14 cellular contexts compared by ENCODE assay signal in the genomic region with DNA sequence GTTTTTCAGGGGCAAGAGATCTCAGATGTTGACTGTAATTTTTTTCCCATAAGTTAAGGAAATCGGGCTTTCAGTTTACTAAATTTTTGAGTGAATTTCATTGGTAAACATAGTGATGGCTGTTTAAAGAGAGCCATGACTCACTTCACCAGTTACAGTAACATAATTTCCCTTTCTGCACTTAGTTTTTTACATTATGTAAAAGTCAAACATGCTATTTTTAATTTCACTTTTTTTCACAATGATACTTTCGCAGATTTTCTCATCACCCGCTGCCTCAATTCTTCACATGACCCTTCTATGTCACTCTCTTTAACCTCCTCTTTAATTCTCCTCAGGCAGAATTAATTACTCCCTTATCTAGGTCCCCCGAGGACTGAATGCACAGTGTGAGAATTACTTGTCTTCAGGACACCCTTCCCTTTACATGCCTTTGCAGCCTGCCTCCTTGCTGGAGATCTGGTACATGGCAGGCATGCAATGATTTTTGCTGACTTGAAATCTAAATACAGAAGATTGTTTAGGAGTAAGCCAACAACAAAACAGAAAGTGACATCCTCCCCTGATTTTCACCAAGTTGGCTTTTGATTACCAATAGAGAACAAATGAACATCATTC.
DNase-seq lines count a peak whose midpoint lies in the region; ATAC-seq and TF ChIP-seq lines count a peak whose summit lies in the region.
"Had no signal": no experiment of that assay in that cellular context is flagged by ENCODE, and none has a peak within 500 bp of the region (broad histone marks: within the 10 kb centered on the region; RNA-seq: fewer than 3 reads in every experiment).

No MANE protein-coding gene starts in this region.

- H3K27me3 ChIP-seq in ACC112 (ENCODE audit: insufficient read depth, low read length) (no peaks in the 10 kb centered on the region), gastroesophageal sphincter (no peaks in the 10 kb centered on the region)

- DNase-seq in HEK293T (ENCODE audit: extremely low spot score) (peak; percentile 39), amniotic epithelial cell (ENCODE audit: low read depth) (peak; percentile 27), DMS153 treated with DMSO at 0.1 percent for 48 hours (lab: John Stamatoyannopoulos, UW; ENCODE audit: unreplicated experiment) (no peak), RPMI8226 (no peak)
- no peak for DNase-seq in activated naive CD4-positive, alpha-beta T cell treated with anti-CD3 and anti-CD28 coated beads, Interleukin-2, amount 10 ng/mL, durations not matched to agents 7 days and 5 days
- DNase-seq: activated CD4-positive, alpha-beta T cell treated with anti-CD3 and anti-CD28 coated beads, Interleukin-2, amount 50 U/mL, for 1 hour; mucosa of descending colon; NCI-H2081 treated with DMSO at 0.1 percent for 48 hours; retina; stimulated activated naive CD8-positive, alpha-beta T cell treated with anti-CD3 and anti-CD28 coated beads, Interleukin-15, amount 100 ng/mL, for 72 hours had no signal

- peaks cover 4% of the 10 kb centered on the region for H3K79me2 ChIP-seq in ACC112 (ENCODE audit: control insufficient read depth, insufficient read depth, low read length, unreplicated experiment)

- ATAC-seq in gastroesophageal sphincter (no peak), HG03280 (IDR thresholded peaks at IDR 0.05; ENCODE audit: unreplicated experiment) (no peak)
- ATAC-seq: activated T-helper 17 cell treated with anti-CD3 and anti-CD28 coated beads, Interleukin-2, amount 50 U/mL, for 72 hours; mucosa of descending colon; stimulated activated naive CD8-positive, alpha-beta T cell treated with anti-CD3 and anti-CD28 coated beads, Interleukin-15, amount 100 ng/mL, for 72 hours had no signal

- TF ChIP-seq CTCF in gastroesophageal sphincter (IDR thresholded peaks at IDR 0.05), result peak in 3 of 4 experiments; percentile 5 to 28 (median 11)

- H3K27me3 Mint-ChIP-seq in activated naive CD4-positive, alpha-beta T cell treated with anti-CD3 and anti-CD28 coated beads, Interleukin-2, amount 10 ng/mL, durations not matched to agents 7 days and 5 days, result peaks cover 16% of the 10 kb centered on the region

- peaks cover 6% of the 10 kb centered on the region for H3K4me1 Mint-ChIP-seq in activated naive CD4-positive, alpha-beta T cell treated with anti-CD3 and anti-CD28 coated beads, Interleukin-2, amount 10 ng/mL, durations not matched to agents 7 days and 5 days
- H3K4me1 Mint-ChIP-seq: activated T-helper 17 cell treated with anti-CD3 and anti-CD28 coated beads, Interleukin-2, amount 50 U/mL, for 72 hours had no signal

- WGBS in gastroesophageal sphincter (ENCODE audit: low coverage in 1 of 2), 2 donors, result 54 to 81% methylated on average over 4 of the region's 4 CpGs

- TF ChIP-seq POLR2A in gastroesophageal sphincter (IDR thresholded peaks at IDR 0.05), result no peak

- no peaks in the 10 kb centered on the region for H3K36me3 Mint-ChIP-seq in activated naive CD4-positive, alpha-beta T cell treated with anti-CD3 and anti-CD28 coated beads, Interleukin-2, amount 10 ng/mL, durations not matched to agents 7 days and 5 days

- peak overlapping the region; percentile 50 for H3K4me3 ChIP-seq in ACC112 (ENCODE audit: low read depth, low read length)
- no peak overlapping the region for H3K4me3 ChIP-seq in gastroesophageal sphincter
- H3K4me3 ChIP-seq: mucosa of descending colon had no signal

- H2AFZ ChIP-seq in ACC112 (ENCODE audit: low read length, unreplicated experiment), result no peak overlapping the region

- peak overlapping the region; percentile 98 for H3K27ac ChIP-seq in ACC112 (ENCODE audit: low read depth, low read length)
- H3K27ac ChIP-seq in gastroesophageal sphincter, result peak overlapping the region in 1 of 4 donors; percentile 68

- H3K36me3 ChIP-seq in ACC112 (ENCODE audit: insufficient read depth, low read length) (no peaks in the 10 kb centered on the region), gastroesophageal sphincter (no peaks in the 10 kb centered on the region)

- POLR2A ChIA-PET in HEK293T (lab: Yijun Ruan, JAX), result no interaction called here

- no peak overlapping the region for H3K4me3 Mint-ChIP-seq in activated naive CD4-positive, alpha-beta T cell treated with anti-CD3 and anti-CD28 coated beads, Interleukin-2, amount 10 ng/mL, durations not matched to agents 7 days and 5 days
- H3K4me3 Mint-ChIP-seq: activated T-helper 17 cell treated with anti-CD3 and anti-CD28 coated beads, Interleukin-2, amount 50 U/mL, for 72 hours; stimulated activated naive CD8-positive, alpha-beta T cell treated with anti-CD3 and anti-CD28 coated beads, Interleukin-15, amount 100 ng/mL, for 72 hours had no signal

- CTCF ChIA-PET in HEK293T (lab: Yijun Ruan, JAX), result no interaction called here
- CTCF ChIA-PET in activated naive CD4-positive, alpha-beta T cell treated with anti-CD3 and anti-CD28 coated beads, Interleukin-2, amount 10 ng/mL, durations not matched to agents 7 days and 5 days (lab: Charles Lee), result no interaction called here

- no peak for TF ChIP-seq EP300 in gastroesophageal sphincter (IDR thresholded peaks at IDR 0.05)

- H3K9me3 ChIP-seq in gastroesophageal sphincter, result no peaks in the 10 kb centered on the region
- H3K9me3 ChIP-seq: mucosa of descending colon had no signal

- peaks cover 78% of the 10 kb centered on the region for H3K4me1 ChIP-seq in ACC112 (ENCODE audit: control insufficient read depth, insufficient read depth, low read length, unreplicated experiment)
- H3K4me1 ChIP-seq in gastroesophageal sphincter, result peaks cover 0 to 41% (median 20%) of the 10 kb centered on the region in 3 donors

- no peaks in the 10 kb centered on the region for H3K9me3 Mint-ChIP-seq in activated naive CD4-positive, alpha-beta T cell treated with anti-CD3 and anti-CD28 coated beads, Interleukin-2, amount 10 ng/mL, durations not matched to agents 7 days and 5 days
- H3K9me3 Mint-ChIP-seq: activated T-helper 17 cell treated with anti-CD3 and anti-CD28 coated beads, Interleukin-2, amount 50 U/mL, for 72 hours; stimulated activated naive CD8-positive, alpha-beta T cell treated with anti-CD3 and anti-CD28 coated beads, Interleukin-15, amount 100 ng/mL, for 72 hours had no signal

- H3K27ac Mint-ChIP-seq in activated naive CD4-positive, alpha-beta T cell treated with anti-CD3 and anti-CD28 coated beads, Interleukin-2, amount 10 ng/mL, durations not matched to agents 7 days and 5 days, result no peak overlapping the region
- H3K27ac Mint-ChIP-seq: activated T-helper 17 cell treated with anti-CD3 and anti-CD28 coated beads, Interleukin-2, amount 50 U/mL, for 72 hours; stimulated activated naive CD8-positive, alpha-beta T cell treated with anti-CD3 and anti-CD28 coated beads, Interleukin-15, amount 100 ng/mL, for 72 hours had no signal

TF ChIP-seq in HEK293T, 16 proteins besides CTCF, POLR2A, EP300 and RAD21:
- TF ChIP-seq, protein P1, sequence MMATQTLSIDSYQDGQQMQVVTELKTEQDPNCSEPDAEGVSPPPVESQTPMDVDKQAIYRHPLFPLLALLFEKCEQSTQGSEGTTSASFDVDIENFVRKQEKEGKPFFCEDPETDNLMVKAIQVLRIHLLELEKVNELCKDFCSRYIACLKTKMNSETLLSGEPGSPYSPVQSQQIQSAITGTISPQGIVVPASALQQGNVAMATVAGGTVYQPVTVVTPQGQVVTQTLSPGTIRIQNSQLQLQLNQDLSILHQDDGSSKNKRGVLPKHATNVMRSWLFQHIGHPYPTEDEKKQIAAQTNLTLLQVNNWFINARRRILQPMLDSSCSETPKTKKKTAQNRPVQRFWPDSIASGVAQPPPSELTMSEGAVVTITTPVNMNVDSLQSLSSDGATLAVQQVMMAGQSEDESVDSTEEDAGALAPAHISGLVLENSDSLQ (IDR thresholded peaks at IDR 0.05), result peak; percentile 31; the same call in 1 of the 2 replicates
- TF ChIP-seq ARNT (IDR thresholded peaks at IDR 0.05) (no peak), CTBP1 (IDR thresholded peaks at IDR 0.05; ENCODE audit: borderline replicate concordance) (0 out of 2 replicates have a peak, but pooled peaks have one; percentile 45), FOXM1 (IDR thresholded peaks at IDR 0.05; ENCODE audit: borderline replicate concordance) (no peak)
TF ChIP-seq in HEK293T: peak in this region for 2.

Comparison
In these comparisons a context has a peak if more than half of its experiments do, and no peak if none do; other contexts are left out.
1. DNase-seq: peak in HEK293T (single experiment) and amniotic epithelial cell (single experiment); none in DMS153 treated with DMSO at 0.1 percent for 48 hours (single experiment), activated naive CD4-positive, alpha-beta T cell treated with anti-CD3 and anti-CD28 coated beads, Interleukin-2, amount 10 ng/mL, durations not matched to agents 7 days and 5 days (single experiment) and RPMI8226 (single experiment).